In genomic region chr22:20495861-20496681, GRCh38 we compare ENCODE assay signal across 8 cellular contexts. TPM values are rescaled to one million over a fixed set of nuclear protein-coding genes. Genes with fewer than 3 reads are reported as not detected.
DNase-seq lines count a peak whose midpoint lies in the region; ATAC-seq and TF ChIP-seq lines count a peak whose summit lies in the region.

No MANE protein-coding gene starts in this region.

- TF ChIP-seq EP300 in neural cell (conservative IDR thresholded peaks at IDR 0.05; ENCODE audit: poor library complexity, severe bottlenecking) = peak; percentile 11

- peaks cover 7% of the 10 kb centered on the region for H3K36me3 Mint-ChIP-seq in GM23338 (ENCODE audit: low read depth)

- DNase-seq in ELF-1 (ENCODE audit: low read depth, low spot score) (peak; percentile 83), GM23338 (ENCODE audit: low spot score) (peak; percentile 97), LNCaP clone FGC (ENCODE audit: low read depth) (peak; percentile 59), activated gamma-delta T cell treated with Interleukin-2 at 50 U/mL for 16 hours (peak; percentile 91), fibroblast of villous mesenchyme (ENCODE audit: low read depth) (peak; percentile 90)
- peak; percentile 94 for DNase-seq in stimulated activated naive CD8-positive, alpha-beta T cell treated with anti-CD3 and anti-CD28 coated beads, Interleukin-15, amount 100 ng/mL, for 72 hours

- TF ChIP-seq RAD21 in neural cell (conservative IDR thresholded peaks at IDR 0.05) = peak; percentile 73

- TF ChIP-seq POLR2A in Raji (IDR thresholded peaks at IDR 0.05; ENCODE audit: insufficient read depth, low read depth, low read length) = peak; percentile 94

- 0 out of 2 replicates have a peak, but pooled peaks cover 7% of the 10 kb centered on the region for H3K79me2 ChIP-seq in GM23338 (replicated peaks; ENCODE audit: insufficient read depth)
- H3K79me2 ChIP-seq in neural cell (replicated peaks; ENCODE audit: insufficient read depth, low read length) = peaks cover 20% of the 10 kb centered on the region

- H3K4me2 ChIP-seq in GM23338 (peak overlapping the region; percentile 90), neural cell (ENCODE audit: low read length) (peak overlapping the region; percentile 95)

- H3F3A ChIP-seq in GM23338 (replicated peaks; ENCODE audit: low read depth) (0 out of 2 replicates have a peak, but pooled peaks cover 4% of the 10 kb centered on the region), neural cell (ENCODE audit: insufficient read depth, low read length, poor library complexity, severe bottlenecking) (no peaks in the 10 kb centered on the region)

- H4K20me1 ChIP-seq in GM23338 (replicated peaks; ENCODE audit: insufficient read depth) (no peaks in the 10 kb centered on the region; the same call in none of the 2 replicates), neural cell (ENCODE audit: insufficient read depth) (no peaks in the 10 kb centered on the region)

- no peaks in the 10 kb centered on the region for H3K9me3 ChIP-seq in neural cell (ENCODE audit: low read length)

- no peaks in the 10 kb centered on the region; the same call in 1 of the 2 replicates for H3K36me3 ChIP-seq in GM23338 (ENCODE audit: insufficient read depth)
- no peaks in the 10 kb centered on the region for H3K36me3 ChIP-seq in neural cell (ENCODE audit: insufficient read depth, low read length)

- TF ChIP-seq CTCF in GM23338 (conservative IDR thresholded peaks at IDR 0.05; ENCODE audit: low read depth in 2 of 2) = peak; percentile 87 to 95
- peak; percentile 96 for TF ChIP-seq CTCF in LNCaP clone FGC (IDR thresholded peaks at IDR 0.05; ENCODE audit: control insufficient read depth, extremely low read depth, insufficient read depth)
- TF ChIP-seq CTCF in fibroblast of villous mesenchyme (IDR thresholded peaks at IDR 0.05; ENCODE audit: insufficient read depth, low read depth, low read length) = peak; percentile 92
- peak; percentile 97 for TF ChIP-seq CTCF in neural cell (IDR thresholded peaks at IDR 0.05; ENCODE audit: poor library complexity, severe bottlenecking)

- H2AFZ ChIP-seq in GM23338 (peak overlapping the region; percentile 83), neural cell (ENCODE audit: low read depth, low read length) (peak overlapping the region; percentile 100)

- peak; percentile 76 for ATAC-seq in GM23338
- ATAC-seq in stimulated activated naive CD8-positive, alpha-beta T cell treated with anti-CD3 and anti-CD28 coated beads, Interleukin-15, amount 100 ng/mL, for 72 hours = peak; percentile 98

- H3K27me3 Mint-ChIP-seq in GM23338 (ENCODE audit: insufficient read depth, low read depth, poor library complexity) = peaks cover 29% of the 10 kb centered on the region
- H3K27me3 Mint-ChIP-seq in stimulated activated naive CD8-positive, alpha-beta T cell treated with anti-CD3 and anti-CD28 coated beads, Interleukin-15, amount 100 ng/mL, for 72 hours = no peaks in the 10 kb centered on the region

- H3K27me3 ChIP-seq in GM23338 (ENCODE audit: insufficient read depth) = peaks cover 23% of the 10 kb centered on the region
- no peaks in the 10 kb centered on the region for H3K27me3 ChIP-seq in neural cell (ENCODE audit: insufficient read depth, low read depth, low read length)

- peak overlapping the region; percentile 98 for H3K9ac ChIP-seq in neural cell (ENCODE audit: low read length)

- H3K4me3 ChIP-seq in GM23338 (peak overlapping the region; percentile 69), LNCaP clone FGC (ENCODE audit: low read depth, low read length) (peak overlapping the region; percentile 82), fibroblast of villous mesenchyme (ENCODE audit: low read depth, low read length) (peak overlapping the region; percentile 83), neural cell (ENCODE audit: low read length) (peak overlapping the region; percentile 96)

- peaks cover 14% of the 10 kb centered on the region for H3K4me1 Mint-ChIP-seq in GM23338
- H3K4me1 Mint-ChIP-seq in stimulated activated naive CD8-positive, alpha-beta T cell treated with anti-CD3 and anti-CD28 coated beads, Interleukin-15, amount 100 ng/mL, for 72 hours = peaks cover 28% of the 10 kb centered on the region

- H3K9me2 ChIP-seq in GM23338 (ENCODE audit: insufficient read depth) (no peaks in the 10 kb centered on the region), neural cell (ENCODE audit: insufficient read depth, low read length) (no peaks in the 10 kb centered on the region)

- peak overlapping the region; percentile 94 for H3K4me3 Mint-ChIP-seq in GM23338
- peak overlapping the region; percentile 93 for H3K4me3 Mint-ChIP-seq in stimulated activated naive CD8-positive, alpha-beta T cell treated with anti-CD3 and anti-CD28 coated beads, Interleukin-15, amount 100 ng/mL, for 72 hours

- H3K27ac ChIP-seq in GM23338 (ENCODE audit: low read depth) = peak overlapping the region; percentile 71; the same call in 1 of the 2 replicates
- H3K27ac ChIP-seq in neural cell (ENCODE audit: low read length) = peak overlapping the region; percentile 98

- H3K27ac Mint-ChIP-seq in GM23338 = peak overlapping the region; percentile 85; the same call in 1 of the 2 replicates
- peak overlapping the region; percentile 6 to 7 for H3K27ac Mint-ChIP-seq in stimulated activated naive CD8-positive, alpha-beta T cell treated with anti-CD3 and anti-CD28 coated beads, Interleukin-15, amount 100 ng/mL, for 72 hours

- peaks cover 11% of the 10 kb centered on the region for H3K4me1 ChIP-seq in GM23338 (ENCODE audit: insufficient read depth)

- H3K9me3 Mint-ChIP-seq in GM23338 = no peaks in the 10 kb centered on the region
- no peaks in the 10 kb centered on the region for H3K9me3 Mint-ChIP-seq in stimulated activated naive CD8-positive, alpha-beta T cell treated with anti-CD3 and anti-CD28 coated beads, Interleukin-15, amount 100 ng/mL, for 72 hours

TF ChIP-seq in GM23338, 12 proteins besides CTCF, POLR2A, EP300 and RAD21:
- no peak for TF ChIP-seq STAT1 (IDR thresholded peaks at IDR 0.05; ENCODE audit: unreplicated experiment)
- peak; percentile 18; the same call in 1 of the 2 replicates for TF ChIP-seq POLR2AphosphoS5 (IDR thresholded peaks at IDR 0.05; ENCODE audit: low read depth)
- no peak for TF ChIP-seq ETS1 (IDR thresholded peaks at IDR 0.05)
- TF ChIP-seq CREB1 (CRISPR knock-in tag; IDR thresholded peaks at IDR 0.05; ENCODE audit: low read depth) = peak; percentile 33; the same call in 1 of the 2 replicates
- TF ChIP-seq EZH2phosphoT487 (IDR thresholded peaks at IDR 0.05; ENCODE audit: unreplicated experiment) = no peak

TF ChIP-seq in neural cell, 6 proteins besides CTCF, POLR2A, EP300 and RAD21:
- TF ChIP-seq, protein P1, sequence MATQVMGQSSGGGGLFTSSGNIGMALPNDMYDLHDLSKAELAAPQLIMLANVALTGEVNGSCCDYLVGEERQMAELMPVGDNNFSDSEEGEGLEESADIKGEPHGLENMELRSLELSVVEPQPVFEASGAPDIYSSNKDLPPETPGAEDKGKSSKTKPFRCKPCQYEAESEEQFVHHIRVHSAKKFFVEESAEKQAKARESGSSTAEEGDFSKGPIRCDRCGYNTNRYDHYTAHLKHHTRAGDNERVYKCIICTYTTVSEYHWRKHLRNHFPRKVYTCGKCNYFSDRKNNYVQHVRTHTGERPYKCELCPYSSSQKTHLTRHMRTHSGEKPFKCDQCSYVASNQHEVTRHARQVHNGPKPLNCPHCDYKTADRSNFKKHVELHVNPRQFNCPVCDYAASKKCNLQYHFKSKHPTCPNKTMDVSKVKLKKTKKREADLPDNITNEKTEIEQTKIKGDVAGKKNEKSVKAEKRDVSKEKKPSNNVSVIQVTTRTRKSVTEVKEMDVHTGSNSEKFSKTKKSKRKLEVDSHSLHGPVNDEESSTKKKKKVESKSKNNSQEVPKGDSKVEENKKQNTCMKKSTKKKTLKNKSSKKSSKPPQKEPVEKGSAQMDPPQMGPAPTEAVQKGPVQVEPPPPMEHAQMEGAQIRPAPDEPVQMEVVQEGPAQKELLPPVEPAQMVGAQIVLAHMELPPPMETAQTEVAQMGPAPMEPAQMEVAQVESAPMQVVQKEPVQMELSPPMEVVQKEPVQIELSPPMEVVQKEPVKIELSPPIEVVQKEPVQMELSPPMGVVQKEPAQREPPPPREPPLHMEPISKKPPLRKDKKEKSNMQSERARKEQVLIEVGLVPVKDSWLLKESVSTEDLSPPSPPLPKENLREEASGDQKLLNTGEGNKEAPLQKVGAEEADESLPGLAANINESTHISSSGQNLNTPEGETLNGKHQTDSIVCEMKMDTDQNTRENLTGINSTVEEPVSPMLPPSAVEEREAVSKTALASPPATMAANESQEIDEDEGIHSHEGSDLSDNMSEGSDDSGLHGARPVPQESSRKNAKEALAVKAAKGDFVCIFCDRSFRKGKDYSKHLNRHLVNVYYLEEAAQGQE (IDR thresholded peaks at IDR 0.05; ENCODE audit: borderline replicate concordance) = peak; percentile 60
- peak; percentile 57 for TF ChIP-seq MXI1 (conservative IDR thresholded peaks at IDR 0.05; ENCODE audit: poor library complexity, severe bottlenecking)
- peak; percentile 34 for TF ChIP-seq TAF1 (IDR thresholded peaks at IDR 0.05; ENCODE audit: low read depth)
- TF ChIP-seq POLR2AphosphoS5 (IDR thresholded peaks at IDR 0.05) = peak; percentile 86
- TF ChIP-seq EZH2 (IDR thresholded peaks at IDR 0.05; ENCODE audit: borderline replicate concordance, insufficient read depth, low read length, poor library complexity, severe bottlenecking) = no peak
- peak; percentile 84 for TF ChIP-seq SMC3 (conservative IDR thresholded peaks at IDR 0.05; ENCODE audit: poor library complexity)

RNA-seq across cellular contexts. Expression of gene KLHL22, which starts 0.5 kb away (rescaled TPM):
- total RNA-seq in GM23338 (2014; rRNA removed; shearing (Covaris generic)) = 12.1 and 16.0 TPM in 2 replicates
- polyA plus RNA-seq in GM23338 (2016; fragmentation: Nextera tagmentation; extraction: Ambion mirVana) (2.4 and 2.8 TPM in 2 replicates), neural cell (59.5 and 68.6 TPM in 2 replicates)
- total RNA-seq in fibroblast of villous mesenchyme = 29.3 and 31.1 TPM in 2 replicates
- polyA minus RNA-seq in neural cell = 63.3 and 70.8 TPM in 2 replicates

RNA-seq across cellular contexts. Expression of gene MED15, which starts 11.3 kb away (rescaled TPM):
- total RNA-seq in GM23338 (2014; rRNA removed; shearing (Covaris generic)) = 32.0 and 43.5 TPM in 2 replicates
- polyA plus RNA-seq in GM23338 (2016; fragmentation: Nextera tagmentation; extraction: Ambion mirVana) = 27.7 and 29.2 TPM in 2 replicates
- total RNA-seq in fibroblast of villous mesenchyme = 37.0 and 51.0 TPM in 2 replicates
- 13.2 and 17.9 TPM in 2 replicates for polyA plus RNA-seq in neural cell
- 20.7 and 32.9 TPM in 2 replicates for polyA minus RNA-seq in neural cell

RNA-seq across cellular contexts. Expression of gene SCARF2, which starts 58.4 kb away (rescaled TPM):
- 16.6 and 17.0 TPM in 2 replicates for total RNA-seq in GM23338 (2014; rRNA removed; shearing (Covaris generic))
- polyA plus RNA-seq in GM23338 (2016; fragmentation: Nextera tagmentation; extraction: Ambion mirVana) (1.8 and 2.2 TPM in 2 replicates), neural cell (3.4 and 5.0 TPM in 2 replicates)
- total RNA-seq in fibroblast of villous mesenchyme = 15.5 and 26.4 TPM in 2 replicates
- polyA minus RNA-seq in neural cell = 1.9 and 2.9 TPM in 2 replicates

Comparison
In these comparisons a context has a peak if more than half of its experiments do, and no peak if none do; other contexts are left out.
1. Peak in every context shown above with its lines: DNase-seq, ATAC-seq, H3K4me3 ChIP-seq and H3K27ac ChIP-seq.